ENCODE assay signal across 9 cellular contexts in the genomic region with DNA sequence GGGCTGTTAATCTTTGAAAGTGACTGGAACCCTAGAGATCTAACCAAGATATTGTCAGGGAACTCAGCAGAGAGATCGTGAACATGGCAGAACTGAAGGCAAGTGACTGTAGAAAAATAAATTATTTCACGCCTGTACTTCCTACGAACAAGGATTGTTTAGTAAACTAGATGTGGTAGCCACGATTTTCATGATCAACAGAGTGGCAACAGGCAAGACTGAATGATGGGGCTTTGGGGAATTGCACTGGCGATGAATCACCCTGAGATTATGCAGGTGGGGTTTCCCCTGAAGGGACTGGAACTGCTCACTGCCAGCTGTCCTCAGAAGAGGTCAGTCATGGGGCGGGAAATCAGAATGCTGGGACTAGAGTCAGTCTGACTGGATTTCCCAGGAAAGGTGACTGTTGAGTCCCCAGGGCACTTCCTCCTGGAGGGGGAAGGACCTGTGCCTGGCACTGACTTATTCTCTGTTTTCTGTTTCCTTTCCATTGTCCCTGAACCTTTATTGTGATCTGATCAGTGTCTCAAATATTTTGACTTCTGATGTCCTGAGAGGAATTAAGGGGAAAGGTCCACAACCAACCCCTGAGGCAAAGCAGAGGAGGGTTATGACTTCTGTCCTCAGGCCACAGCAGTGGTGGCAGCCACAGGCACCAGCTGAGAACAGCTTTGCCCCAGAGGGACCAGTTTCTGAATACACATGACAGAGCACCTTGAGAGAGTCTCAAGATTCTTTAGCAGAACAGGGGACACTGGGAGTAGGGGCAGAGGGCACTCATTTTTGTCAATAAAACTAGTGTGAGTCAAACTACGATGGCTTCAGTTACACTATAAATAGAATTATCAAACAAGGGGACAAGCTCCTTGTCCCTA.
DNase-seq lines count a peak whose midpoint lies in the region; ATAC-seq lines count a peak whose summit lies in the region.
"Had no signal": no experiment of that assay in that cellular context is flagged by ENCODE, and none has a peak within 500 bp of the region (broad histone marks: within the 10 kb centered on the region; RNA-seq: fewer than 3 reads in every experiment).

No MANE protein-coding gene starts in this region.

- WGBS in right cardiac atrium: 36% methylated on average over 7 of the region's 7 CpGs

- peak overlapping the region; percentile 64 for H3K27ac Mint-ChIP-seq in activated CD8-positive, alpha-beta memory T cell treated with anti-CD3 and anti-CD28 coated beads, Interleukin-2, amount 10 ng/mL, durations not matched to agents 7 days and 5 days

- DNase-seq in COLO668 (lab: John Stamatoyannopoulos, UW; ENCODE audit: unreplicated experiment) (peak; percentile 42), right cardiac atrium (peak; percentile 47 to 60 (median 55)), putamen (ENCODE audit: low spot score) (no peak), HUDEP-2 (lab: John Stamatoyannopoulos, UW; ENCODE audit: unreplicated experiment in 76 of 76) (no peak)
- peak; percentile 73 for DNase-seq in activated CD8-positive, alpha-beta memory T cell treated with anti-CD3 and anti-CD28 coated beads, Interleukin-2, amount 10 ng/mL, durations not matched to agents 7 days and 5 days
- DNase-seq in stimulated activated CD8-positive, alpha-beta memory T cell treated with anti-CD3 and anti-CD28 coated beads, Interleukin-15, amount 100 ng/mL, for 48 hours (ENCODE audit: low read depth in 2 of 2): peak; percentile 60 to 77

- H3K27ac ChIP-seq in right cardiac atrium (ENCODE audit: low read length): peak overlapping the region; percentile 56

- peak overlapping the region; percentile 38 for H3K4me3 Mint-ChIP-seq in activated CD8-positive, alpha-beta memory T cell treated with anti-CD3 and anti-CD28 coated beads, Interleukin-2, amount 10 ng/mL, durations not matched to agents 7 days and 5 days
- H3K4me3 Mint-ChIP-seq: neural crest cell had no signal

- H3K9me3 ChIP-seq in right cardiac atrium (ENCODE audit: control insufficient read depth, low read length): no peaks in the 10 kb centered on the region

- peaks cover 10% of the 10 kb centered on the region for H3K4me1 ChIP-seq in right cardiac atrium (ENCODE audit: control insufficient read depth, insufficient read depth, low read length)

- peaks cover 59% of the 10 kb centered on the region for H3K4me1 Mint-ChIP-seq in activated CD8-positive, alpha-beta memory T cell treated with anti-CD3 and anti-CD28 coated beads, Interleukin-2, amount 10 ng/mL, durations not matched to agents 7 days and 5 days
- H3K4me1 Mint-ChIP-seq: neural crest cell had no signal

- no peak overlapping the region for H3K4me3 ChIP-seq in right cardiac atrium (ENCODE audit: low read length)

- CTCF ChIA-PET in activated CD8-positive, alpha-beta memory T cell treated with anti-CD3 and anti-CD28 coated beads, Interleukin-2, amount 10 ng/mL, durations not matched to agents 7 days and 5 days (lab: Charles Lee): no interaction called here

- H3K27me3 Mint-ChIP-seq in activated CD8-positive, alpha-beta memory T cell treated with anti-CD3 and anti-CD28 coated beads, Interleukin-2, amount 10 ng/mL, durations not matched to agents 7 days and 5 days: no peaks in the 10 kb centered on the region

- H3K27me3 ChIP-seq in right cardiac atrium (ENCODE audit: control insufficient read depth, insufficient read depth): no peaks in the 10 kb centered on the region

- peaks cover 1% of the 10 kb centered on the region for H3K36me3 Mint-ChIP-seq in activated CD8-positive, alpha-beta memory T cell treated with anti-CD3 and anti-CD28 coated beads, Interleukin-2, amount 10 ng/mL, durations not matched to agents 7 days and 5 days

- H3K9me3 Mint-ChIP-seq in activated CD8-positive, alpha-beta memory T cell treated with anti-CD3 and anti-CD28 coated beads, Interleukin-2, amount 10 ng/mL, durations not matched to agents 7 days and 5 days (ENCODE audit: low read depth): no peaks in the 10 kb centered on the region

- intact Hi-C loops in right cardiac atrium (cut with DNase I): no loop called here

- peak; percentile 48 for ATAC-seq in GM19455 (IDR thresholded peaks at IDR 0.05; ENCODE audit: unreplicated experiment)
- ATAC-seq in HG03442 (IDR thresholded peaks at IDR 0.05; ENCODE audit: unreplicated experiment): peak; percentile 62
- peak; percentile 50 for ATAC-seq in activated CD8-positive, alpha-beta memory T cell treated with anti-CD3 and anti-CD28 coated beads, Interleukin-2, amount 10 ng/mL, durations not matched to agents 7 days and 5 days
- peak; percentile 79 to 93 for ATAC-seq in right cardiac atrium

Comparison
In these comparisons a context has a peak if more than half of its experiments do, and no peak if none do; other contexts are left out.
1. DNase-seq: peak in COLO668 (single experiment), activated CD8-positive, alpha-beta memory T cell treated with anti-CD3 and anti-CD28 coated beads, Interleukin-2, amount 10 ng/mL, durations not matched to agents 7 days and 5 days (single experiment), right cardiac atrium (3 of 3) and stimulated activated CD8-positive, alpha-beta memory T cell treated with anti-CD3 and anti-CD28 coated beads, Interleukin-15, amount 100 ng/mL, for 48 hours (2 of 2); none in putamen (single experiment) and HUDEP-2 (0 of 76).
2. Peak in every context shown above with its lines, with median percentiles within 50 percentile points of each other: ATAC-seq.